ENCODE assay signal across 8 cellular contexts in genomic region chr11:123302751-123303195, GRCh38.
A peak's percentile ranks its signal among the peaks of the same experiment; 100 is the strongest.
DNase-seq lines count a peak whose midpoint lies in the region; ATAC-seq, FAIRE-seq and TF ChIP-seq lines count a peak whose summit lies in the region.

No MANE protein-coding gene starts in this region.

- H3K36me3 Mint-ChIP-seq in mesothelial cell of epicardium (no peaks in the 10 kb centered on the region), nephron progenitor cell (ENCODE audit: low read depth) (no peaks in the 10 kb centered on the region)

- peak; percentile 35; the same call in 1 of the 2 replicates for TF ChIP-seq POLR2A in GM12891 (IDR thresholded peaks at IDR 0.05; ENCODE audit: low read depth, low read length)

- H3K27ac Mint-ChIP-seq in mesothelial cell of epicardium (no peak overlapping the region), nephron progenitor cell (no peak overlapping the region)

- no peaks in the 10 kb centered on the region; the same call in 1 of the 2 replicates for H3K9me3 ChIP-seq in HAP-1

- DNase-seq in GM12891 (ENCODE audit: insufficient read length, low spot score) (peak; percentile 26), mesothelial cell of epicardium (ENCODE audit: low spot score in 2 of 2, unreplicated experiment in 2 of 2) (no peak), nephron progenitor cell (no peak), NCI-H1048 (lab: John Stamatoyannopoulos, UW) (no peak), NCI-H2081 treated with DMSO at 0.1 percent for 48 hours (lab: John Stamatoyannopoulos, UW) (no peak), HAP-1 (ENCODE audit: low spot score in 2 of 2) (no peak)
- peak; percentile 34 to 45 for DNase-seq in activated CD4-positive, alpha-beta T cell treated with anti-CD3 and anti-CD28 coated beads, Interleukin-2, amount 50 U/mL, for 48 hours

- H3K27me3 ChIP-seq in HAP-1 (ENCODE audit: low read depth): no peaks in the 10 kb centered on the region

- in situ Hi-C loops in HAP-1 (cut with MboI; ENCODE audit: low sequenced_read_pairs): loop anchor here (5.0 kb wide), 2 partner anchors 105 to 175 kb away; no protein-coding TSS in a partner anchor

- peaks cover 3% of the 10 kb centered on the region; the same call in 1 of the 2 replicates for H3K4me1 ChIP-seq in HAP-1

- peaks cover 41% of the 10 kb centered on the region for H3K27me3 Mint-ChIP-seq in mesothelial cell of epicardium (ENCODE audit: low read depth)
- peaks cover 48% of the 10 kb centered on the region for H3K27me3 Mint-ChIP-seq in nephron progenitor cell (ENCODE audit: low read depth, poor library complexity)

- TF ChIP-seq CTCF in mesothelial cell of epicardium (IDR thresholded peaks at IDR 0.05; ENCODE audit: unreplicated experiment) (no peak), nephron progenitor cell (IDR thresholded peaks at IDR 0.05) (no peak)

- peak overlapping the region; percentile 8 for H3K4me3 Mint-ChIP-seq in mesothelial cell of epicardium
- no peak overlapping the region for H3K4me3 Mint-ChIP-seq in nephron progenitor cell

- ATAC-seq in HG02852 (IDR thresholded peaks at IDR 0.05; ENCODE audit: unreplicated experiment): peak; percentile 53

- peak; percentile 87 for FAIRE-seq in GM12891 (lab: Jason Lieb, UNC)

- no peaks in the 10 kb centered on the region for H3K36me3 ChIP-seq in HAP-1 (replicated peaks)

- H3K4me1 Mint-ChIP-seq in mesothelial cell of epicardium: peaks cover 21% of the 10 kb centered on the region
- peaks cover 59% of the 10 kb centered on the region for H3K4me1 Mint-ChIP-seq in nephron progenitor cell

- no peak overlapping the region for H3K4me3 ChIP-seq in HAP-1

- H3K9me3 Mint-ChIP-seq in mesothelial cell of epicardium (no peaks in the 10 kb centered on the region), nephron progenitor cell (no peaks in the 10 kb centered on the region)

TF ChIP-seq in GM12891, 5 proteins besides CTCF, POLR2A, EP300 and RAD21:
- TF ChIP-seq POLR2AphosphoS5 (IDR thresholded peaks at IDR 0.05; ENCODE audit: low read depth, low read length) (no peak), TAF1 (IDR thresholded peaks at IDR 0.05; ENCODE audit: low read depth, low read length) (0 out of 2 replicates have a peak, but pooled peaks have one; percentile 37), POU2F2 (IDR thresholded peaks at IDR 0.05; ENCODE audit: low read depth, low read length) (0 out of 2 replicates have a peak, but pooled peaks have one; percentile 54), SPI1 (IDR thresholded peaks at IDR 0.05; ENCODE audit: low read depth, low read length) (peak; percentile 76)
TF ChIP-seq in GM12891: peak in this region for 3.

Comparison
In these comparisons a context has a peak if more than half of its experiments do, and no peak if none do; other contexts are left out.
1. DNase-seq: peak in GM12891 (single experiment) and activated CD4-positive, alpha-beta T cell treated with anti-CD3 and anti-CD28 coated beads, Interleukin-2, amount 50 U/mL, for 48 hours (2 of 2); none in mesothelial cell of epicardium (0 of 2), nephron progenitor cell (single experiment), NCI-H1048 (single experiment), NCI-H2081 treated with DMSO at 0.1 percent for 48 hours (single experiment) and HAP-1 (0 of 2).